Comparison of ENCODE assay signal across 7 cellular contexts in the genomic region with DNA sequence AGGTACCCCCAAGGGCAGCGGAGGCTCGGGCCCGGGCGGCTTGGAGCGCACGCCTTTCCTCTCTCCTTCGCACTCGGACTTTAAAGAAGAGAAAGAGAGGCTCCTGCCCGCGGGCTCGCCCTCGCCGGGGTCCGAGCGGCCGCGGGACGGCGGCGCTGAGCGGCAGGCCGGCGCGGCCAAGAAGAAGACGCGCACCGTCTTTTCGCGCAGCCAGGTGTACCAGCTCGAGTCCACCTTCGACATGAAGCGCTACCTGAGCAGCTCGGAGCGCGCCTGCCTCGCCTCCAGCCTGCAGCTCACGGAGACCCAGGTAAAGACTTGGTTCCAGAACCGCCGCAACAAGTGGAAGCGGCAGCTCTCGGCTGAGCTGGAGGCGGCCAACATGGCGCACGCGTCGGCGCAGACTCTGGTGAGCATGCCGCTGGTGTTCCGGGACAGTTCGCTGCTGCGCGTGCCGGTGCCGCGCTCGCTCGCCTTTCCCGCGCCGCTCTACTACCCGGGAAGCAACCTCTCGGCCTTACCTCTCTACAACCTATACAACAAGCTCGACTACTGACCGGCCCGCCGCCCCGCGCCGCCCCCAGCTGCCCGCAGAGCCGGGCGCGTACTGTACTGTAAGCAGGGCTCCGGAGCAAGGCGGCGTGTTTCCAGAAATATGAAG. TPM values are rescaled to one million over a fixed set of nuclear protein-coding genes. Genes with fewer than 3 reads are reported as not detected.
A peak's percentile ranks its signal among the peaks of the same experiment; 100 is the strongest.
DNase-seq lines count a peak whose midpoint lies in the region; ATAC-seq and TF ChIP-seq lines count a peak whose summit lies in the region.

No MANE protein-coding gene starts in this region.

- no peak for ATAC-seq in activated T-cell treated with anti-CD3 and anti-CD28 coated beads, Interleukin-2, amount 50 U/mL, for 4 hours
- ATAC-seq in HG02571 (IDR thresholded peaks at IDR 0.05; ENCODE audit: unreplicated experiment), result no peak

- H3K9me3 Mint-ChIP-seq in activated T-cell treated with anti-CD3 and anti-CD28 coated beads, Interleukin-2, amount 50 U/mL, for 4 hours, result no peaks in the 10 kb centered on the region

- in situ Hi-C loops in GM13977 (cut with MboI; ENCODE audit: low pct_unique_long_range_greater_than_20kb, low sequenced_read_pairs, unreplicated experiment), result loop anchor here (10.0 kb wide), 1 partner anchor 245 kb away; no protein-coding TSS in a partner anchor

- no peaks in the 10 kb centered on the region for H3K36me3 ChIP-seq in iPS DF 6.9 (ENCODE audit: control insufficient read depth, insufficient read depth, low read length)

- no CpG with 5 or more reads among the region's 76 CpGs for WGBS in iPS DF 6.9 (ENCODE audit: insufficient coverage, insufficient read length)

- H3K4me3 Mint-ChIP-seq in activated T-cell treated with anti-CD3 and anti-CD28 coated beads, Interleukin-2, amount 50 U/mL, for 4 hours, result peak overlapping the region; percentile 80

- TF ChIP-seq CTCF in GM13977 (IDR thresholded peaks at IDR 0.05; ENCODE audit: extremely low read depth, insufficient read depth, missing control alignments), result no peak

- no peaks in the 10 kb centered on the region for H3K9me3 ChIP-seq in iPS DF 6.9 (ENCODE audit: control insufficient read depth, insufficient read depth, low read length)

- peak overlapping the region; percentile 22; the same call in 1 of the 2 replicates for H3K4me3 ChIP-seq in iPS DF 6.9 (ENCODE audit: low read length)

- DNase-seq in GM13977 (ENCODE audit: low spot score) (peak; percentile 54), iPS DF 6.9 (ENCODE audit: low read depth, low spot score) (no peak), mucosa of gallbladder (ENCODE audit: low spot score) (no peak), NCI-H2196 treated with DMSO at 0.1 percent for 48 hours (lab: John Stamatoyannopoulos, UW; ENCODE audit: unreplicated experiment) (no peak)
- peak; percentile 43 for DNase-seq in activated T-cell treated with anti-CD3 and anti-CD28 coated beads, Interleukin-2, amount 50 U/mL, for 4 hours
- peak; percentile 63 for DNase-seq in stimulated activated CD4-positive, alpha-beta T cell treated with anti-CD3 and anti-CD28 coated beads, Interleukin-4, amount 100 ng/mL, for 1 hour

- H3K4me1 Mint-ChIP-seq in activated T-cell treated with anti-CD3 and anti-CD28 coated beads, Interleukin-2, amount 50 U/mL, for 4 hours (ENCODE audit: low read depth), result peaks cover 55% of the 10 kb centered on the region

- peaks cover 12% of the 10 kb centered on the region; the same call in 1 of the 2 replicates for H3K4me1 ChIP-seq in iPS DF 6.9 (ENCODE audit: control insufficient read depth, insufficient read depth, low read length)

- H3K36me3 Mint-ChIP-seq in activated T-cell treated with anti-CD3 and anti-CD28 coated beads, Interleukin-2, amount 50 U/mL, for 4 hours (ENCODE audit: insufficient read depth), result peaks cover 2% of the 10 kb centered on the region

- H3K27ac ChIP-seq in iPS DF 6.9 (ENCODE audit: low read length), result no peak overlapping the region

- peaks cover 58% of the 10 kb centered on the region for H3K27me3 ChIP-seq in iPS DF 6.9 (ENCODE audit: control insufficient read depth, insufficient read depth, low read length)

- H3K27me3 Mint-ChIP-seq in activated T-cell treated with anti-CD3 and anti-CD28 coated beads, Interleukin-2, amount 50 U/mL, for 4 hours (ENCODE audit: low read depth), result peaks cover 47% of the 10 kb centered on the region

RNA-seq across cellular contexts. Expression of a gene that starts 1.8 kb away (rescaled TPM):
- total RNA-seq in activated T-cell treated with anti-CD3 and anti-CD28 coated beads, Interleukin-2, amount 50 U/mL, for 4 hours, result under 1 TPM in 1 of 3 donors, not detected in 2; 0.11 TPM
- total RNA-seq in mucosa of gallbladder, result 0.69 TPM

RNA-seq across cellular contexts. Expression of a gene that starts 4.5 kb away (rescaled TPM):
- 100 to 1,000 TPM; 169 to 185 (median 173) TPM for total RNA-seq in activated T-cell treated with anti-CD3 and anti-CD28 coated beads, Interleukin-2, amount 50 U/mL, for 4 hours
- total RNA-seq in mucosa of gallbladder, result 64.3 TPM

RNA-seq across cellular contexts. Expression of a gene that starts 13.9 kb away (rescaled TPM):
- total RNA-seq in activated T-cell treated with anti-CD3 and anti-CD28 coated beads, Interleukin-2, amount 50 U/mL, for 4 hours, result under 1 TPM in 1 of 3 donors, not detected in 2; 0.16 TPM
- total RNA-seq in mucosa of gallbladder, result 1.6 TPM

Comparison
In these comparisons a context has a peak if more than half of its experiments do, and no peak if none do; other contexts are left out.
1. DNase-seq: peak in GM13977 (single experiment), activated T-cell treated with anti-CD3 and anti-CD28 coated beads, Interleukin-2, amount 50 U/mL, for 4 hours (single experiment) and stimulated activated CD4-positive, alpha-beta T cell treated with anti-CD3 and anti-CD28 coated beads, Interleukin-4, amount 100 ng/mL, for 1 hour (single experiment); none in iPS DF 6.9 (single experiment), mucosa of gallbladder (single experiment) and NCI-H2196 treated with DMSO at 0.1 percent for 48 hours (single experiment).